Comparison of ENCODE assay signal across 1 cellular context in the genomic region with DNA sequence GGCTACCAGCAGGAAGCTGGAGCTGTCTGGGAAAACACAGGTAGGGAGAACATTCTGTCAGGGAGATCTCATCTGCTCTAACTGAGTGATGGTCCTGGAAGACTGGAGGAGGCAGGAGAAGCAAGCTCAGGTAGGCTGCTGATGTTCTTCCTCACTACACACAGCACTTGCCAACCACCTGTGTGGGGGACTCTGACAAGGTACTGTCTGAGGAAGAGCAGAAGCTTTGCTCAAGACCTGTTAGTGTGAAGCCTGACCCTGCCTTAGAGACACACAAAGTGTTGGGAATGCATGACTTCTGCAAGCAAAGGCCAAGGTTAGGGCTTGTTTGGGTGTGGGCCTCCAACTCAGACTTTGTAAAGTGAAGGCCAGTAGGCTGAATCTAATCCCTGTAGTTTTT.
TF ChIP-seq lines count a peak whose summit lies in the region.

No MANE protein-coding gene starts in this region.

TF ChIP-seq in endothelial cell of umbilical vein, 7 proteins besides CTCF, POLR2A, EP300 and RAD21 (continued from another document):
- no peak for TF ChIP-seq POLR2AphosphoS5 (IDR thresholded peaks at IDR 0.05; ENCODE audit: insufficient read depth, low read depth, low read length)
